ENCODE assay signal across 30 cellular contexts in the genomic region with DNA sequence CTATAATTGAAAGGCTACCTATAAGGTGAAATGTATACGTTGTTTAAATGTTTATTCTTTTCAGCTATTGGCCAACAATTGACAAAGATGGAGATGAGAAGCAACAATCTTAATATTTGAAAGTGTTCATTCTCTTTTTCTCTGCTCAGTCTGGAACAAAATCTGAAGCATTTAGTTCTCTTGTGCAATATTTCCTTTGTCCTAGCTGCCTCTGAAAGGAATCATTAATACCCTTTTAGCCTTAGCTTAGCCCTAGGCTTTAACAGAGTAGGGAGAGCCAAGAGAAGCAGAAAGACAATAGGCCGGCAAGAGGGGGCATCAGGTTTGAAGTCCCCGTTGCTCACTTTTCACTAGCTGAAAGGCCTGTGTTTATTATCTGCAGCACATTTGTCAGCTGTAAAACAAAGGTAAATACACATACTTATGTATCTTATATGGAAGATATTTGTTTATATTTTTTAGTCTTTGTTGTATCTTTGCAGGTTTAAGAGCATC.
DNase-seq lines count a peak whose midpoint lies in the region; ATAC-seq and TF ChIP-seq lines count a peak whose summit lies in the region.
"Had no signal": no experiment of that assay in that cellular context is flagged by ENCODE, and none has a peak within 500 bp of the region (broad histone marks: within the 10 kb centered on the region; RNA-seq: fewer than 3 reads in every experiment).

No MANE protein-coding gene starts in this region.

- in situ Hi-C loops in GM23248 (cut with MboI) = no loop called here

- H3K27me3 Mint-ChIP-seq in neural progenitor cell (ENCODE audit: insufficient read depth, low read depth) (no peaks in the 10 kb centered on the region), osteocyte (ENCODE audit: unreplicated experiment) (peaks cover 3% of the 10 kb centered on the region)
- no peaks in the 10 kb centered on the region for H3K27me3 Mint-ChIP-seq in activated T-helper 17 cell treated with anti-CD3 and anti-CD28 coated beads, Interleukin-2, amount 50 U/mL, for 72 hours
- H3K27me3 Mint-ChIP-seq: CD4-positive, CD25-positive, alpha-beta regulatory T cell; memory B cell had no signal

- TF ChIP-seq CTCF in neural progenitor cell (IDR thresholded peaks at IDR 0.05) = no peak
- no peak for TF ChIP-seq CTCF in osteocyte (IDR thresholded peaks at IDR 0.05)

- H3K36me3 ChIP-seq in GM23248 (ENCODE audit: low read depth) (no peaks in the 10 kb centered on the region), neural progenitor cell (no peaks in the 10 kb centered on the region)
- H3K36me3 ChIP-seq: cardiac muscle cell, colonic mucosa, heart right ventricle, pancreas, SJCRH30, spleen had no signal

- H3K9me2 ChIP-seq in GM23248 (ENCODE audit: insufficient read depth) = no peaks in the 10 kb centered on the region

- H3K79me2 ChIP-seq in GM23248 (ENCODE audit: insufficient read depth) (no peaks in the 10 kb centered on the region), neural progenitor cell (ENCODE audit: low read depth) (no peaks in the 10 kb centered on the region)

- no peaks in the 10 kb centered on the region for H3K9me3 Mint-ChIP-seq in neural progenitor cell
- no peaks in the 10 kb centered on the region for H3K9me3 Mint-ChIP-seq in osteocyte (ENCODE audit: unreplicated experiment)
- peaks cover 4% of the 10 kb centered on the region for H3K9me3 Mint-ChIP-seq in activated T-helper 17 cell treated with anti-CD3 and anti-CD28 coated beads, Interleukin-2, amount 50 U/mL, for 72 hours
- H3K9me3 Mint-ChIP-seq: memory B cell had no signal

- H3K27me3 ChIP-seq in GM23248 (replicated peaks; ENCODE audit: insufficient read depth) (no peaks in the 10 kb centered on the region), neural progenitor cell (no peaks in the 10 kb centered on the region)
- H3K27me3 ChIP-seq: cardiac muscle cell, colonic mucosa, heart right ventricle, pancreas, SJCRH30, spleen had no signal

- H3F3A ChIP-seq in GM23248 (ENCODE audit: insufficient read depth) (no peaks in the 10 kb centered on the region), neural progenitor cell (ENCODE audit: low read depth) (no peaks in the 10 kb centered on the region)

- H3K4me1 ChIP-seq in GM23248 (ENCODE audit: insufficient read depth) (peaks cover 6% of the 10 kb centered on the region; the same call in 1 of the 2 replicates), neural progenitor cell (peaks cover 37% of the 10 kb centered on the region)
- H3K4me1 ChIP-seq: colonic mucosa, pancreas, SJCRH30, spleen had no signal

- H3K4me1 Mint-ChIP-seq in neural progenitor cell (peaks cover 52% of the 10 kb centered on the region), osteocyte (ENCODE audit: unreplicated experiment) (peaks cover 18% of the 10 kb centered on the region)
- H3K4me1 Mint-ChIP-seq in activated T-helper 17 cell treated with anti-CD3 and anti-CD28 coated beads, Interleukin-2, amount 50 U/mL, for 72 hours = no peaks in the 10 kb centered on the region
- H3K4me1 Mint-ChIP-seq: CD4-positive, CD25-positive, alpha-beta regulatory T cell; memory B cell had no signal

- DNase-seq in GM23248 (peak; percentile 1), amniotic epithelial cell (ENCODE audit: low read depth) (peak; percentile 54), fibroblast of the conjunctiva (ENCODE audit: low read depth) (peak; percentile 21), neural progenitor cell (ENCODE audit: low spot score) (peak; percentile 60), osteocyte (ENCODE audit: extremely low spot score, unreplicated experiment) (no peak), GF-D8 (lab: John Stamatoyannopoulos, UW) (no peak)
- DNase-seq: activated naive CD4-positive, alpha-beta T cell treated with anti-CD3 and anti-CD28 coated beads, Interleukin-2, amount 50 U/mL, for 16 hours; amygdala; Calu3; CD4-positive, CD25-positive, alpha-beta regulatory T cell; colonic mucosa; DMS79; effector CD8-positive, alpha-beta T cell; GDM1; H7; heart right ventricle; NCI-H1436; NCI-H748 treated with DMSO at 0.1 percent for 48 hours; pancreas; retina; SJCRH30; spleen; stimulated activated CD4-positive, alpha-beta T cell treated with anti-CD3 and anti-CD28 coated beads, Interleukin-2, amount 100 ng/mL, for 24 hours; stimulated activated naive CD8-positive, alpha-beta T cell treated with anti-CD3 and anti-CD28 coated beads, Interleukin-15, Interleukin-2, amounts not matched to agents 100 U/mL and 50 U/mL, for 24 hours; T-helper 9 cell had no signal

- H3K36me3 Mint-ChIP-seq in neural progenitor cell (no peaks in the 10 kb centered on the region), osteocyte (ENCODE audit: unreplicated experiment) (no peaks in the 10 kb centered on the region)
- H3K36me3 Mint-ChIP-seq in activated T-helper 17 cell treated with anti-CD3 and anti-CD28 coated beads, Interleukin-2, amount 50 U/mL, for 72 hours (ENCODE audit: low read depth) = no peaks in the 10 kb centered on the region
- H3K36me3 Mint-ChIP-seq: CD4-positive, CD25-positive, alpha-beta regulatory T cell; memory B cell had no signal

- H4K20me1 ChIP-seq in GM23248 (ENCODE audit: insufficient read depth) (no peaks in the 10 kb centered on the region), neural progenitor cell (ENCODE audit: low read depth) (no peaks in the 10 kb centered on the region)

- H3K27ac Mint-ChIP-seq in neural progenitor cell (no peak overlapping the region), osteocyte (ENCODE audit: unreplicated experiment) (no peak overlapping the region)
- no peak overlapping the region for H3K27ac Mint-ChIP-seq in activated T-helper 17 cell treated with anti-CD3 and anti-CD28 coated beads, Interleukin-2, amount 50 U/mL, for 72 hours
- H3K27ac Mint-ChIP-seq: activated T-helper 2 cell treated with anti-CD3 and anti-CD28 coated beads, Interferon-gamma antibody, Interleukin-2, Interleukin-4, amounts not matched to agents 10 μg/mL and 5 μg/mL and 100 μg/mL, durations not matched to agents 14 hours and 24 hours and 36 hours; CD4-positive, CD25-positive, alpha-beta regulatory T cell; memory B cell had no signal

- H3K4me3 Mint-ChIP-seq in neural progenitor cell (no peak overlapping the region), osteocyte (ENCODE audit: unreplicated experiment) (no peak overlapping the region)
- H3K4me3 Mint-ChIP-seq in activated T-helper 17 cell treated with anti-CD3 and anti-CD28 coated beads, Interleukin-2, amount 50 U/mL, for 72 hours = no peak overlapping the region
- H3K4me3 Mint-ChIP-seq: CD4-positive, CD25-positive, alpha-beta regulatory T cell; memory B cell had no signal

- H3K9ac ChIP-seq in GM23248 (no peak overlapping the region), neural progenitor cell (no peak overlapping the region)

- H3K4me2 ChIP-seq in GM23248 (ENCODE audit: unreplicated experiment) (no peak overlapping the region), neural progenitor cell (peak overlapping the region; percentile 32)

- H3K9me3 ChIP-seq in GM23248 (ENCODE audit: low read depth) (no peaks in the 10 kb centered on the region), neural progenitor cell (ENCODE audit: low read depth) (no peaks in the 10 kb centered on the region)
- H3K9me3 ChIP-seq: colonic mucosa, heart right ventricle, pancreas, SJCRH30, spleen had no signal

- 3 to 4% methylated on average over 3 of the region's 3 CpGs for WGBS in GM23248 (ENCODE audit: low coverage in 1 of 2, low lambda C conversion rate in 2 of 2, missing lambda C conversion rate in 2 of 2), 2 experiments

- no peak overlapping the region for H2AFZ ChIP-seq in GM23248
- H2AFZ ChIP-seq in neural progenitor cell (replicated peaks) = no peak overlapping the region

- H3K4me3 ChIP-seq in GM23248 (no peak overlapping the region), neural progenitor cell (no peak overlapping the region)
- H3K4me3 ChIP-seq: cardiac muscle cell, colonic mucosa, heart right ventricle, pancreas, SJCRH30, spleen had no signal

- no peak for ATAC-seq in GM21786 (IDR thresholded peaks at IDR 0.05; ENCODE audit: unreplicated experiment)
- no peak for ATAC-seq in activated T-helper 17 cell treated with anti-CD3 and anti-CD28 coated beads, Interleukin-2, amount 50 U/mL, for 72 hours (replicated peaks)
- ATAC-seq: heart right ventricle; stimulated activated naive CD8-positive, alpha-beta T cell treated with anti-CD3 and anti-CD28 coated beads, Interleukin-15, Interleukin-2, amounts not matched to agents 100 U/mL and 50 U/mL, for 24 hours had no signal

- H3K27ac ChIP-seq in GM23248 = no peak overlapping the region
- H3K27ac ChIP-seq in neural progenitor cell = no peak overlapping the region
- H3K27ac ChIP-seq: cardiac muscle cell, colonic mucosa, heart right ventricle, pancreas, SJCRH30, spleen had no signal

Comparison
In these comparisons a context has a peak if more than half of its experiments do, and no peak if none do; other contexts are left out.
1. DNase-seq: peak in GM23248 (single experiment), amniotic epithelial cell (single experiment), fibroblast of the conjunctiva (single experiment) and neural progenitor cell (single experiment); none in osteocyte (single experiment) and GF-D8 (single experiment).